14 cellular contexts compared by ENCODE assay signal in the genomic region with DNA sequence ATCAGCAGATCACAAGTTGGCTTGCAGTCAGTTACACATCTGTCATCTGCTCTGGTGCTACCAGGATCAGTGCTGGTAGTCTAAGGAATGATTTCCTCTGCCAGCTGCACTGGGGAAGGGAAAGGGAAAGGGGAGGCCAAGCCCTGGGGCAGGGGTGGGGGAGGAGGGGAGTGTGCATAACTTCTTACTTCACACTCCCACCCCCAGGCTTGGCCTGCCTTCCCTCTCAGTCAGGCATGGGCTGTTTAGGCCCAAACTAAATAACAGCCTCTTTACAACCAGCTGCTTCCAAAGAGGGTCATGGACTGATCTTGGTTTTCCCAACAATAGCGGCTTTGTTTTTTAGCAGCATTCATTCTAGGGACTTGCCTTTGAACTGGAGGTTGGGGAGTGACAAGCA.
A peak's percentile ranks its signal among the peaks of the same experiment; 100 is the strongest.
DNase-seq lines count a peak whose midpoint lies in the region; ATAC-seq and TF ChIP-seq lines count a peak whose summit lies in the region.
"Had no signal": no experiment of that assay in that cellular context is flagged by ENCODE, and none has a peak within 500 bp of the region (broad histone marks: within the 10 kb centered on the region; RNA-seq: fewer than 3 reads in every experiment).

No MANE protein-coding gene starts in this region.

- ATAC-seq in CD8-positive, alpha-beta T cell = no peak
- ATAC-seq in HG03196 (IDR thresholded peaks at IDR 0.05; ENCODE audit: unreplicated experiment) = no peak
- ATAC-seq: upper lobe of right lung had no signal

- H3K9me3 ChIP-seq in BE2C (no peaks in the 10 kb centered on the region), adrenal gland (replicated peaks in 1 of 3) (no peaks in the 10 kb centered on the region)
- H3K9me3 ChIP-seq in CD8-positive, alpha-beta T cell (ENCODE audit: low read length) = no peaks in the 10 kb centered on the region
- H3K9me3 ChIP-seq: psoas muscle, upper lobe of right lung had no signal

- intact Hi-C loops in adrenal gland (cut with DNase I) = no loop called here
- intact Hi-C loops in CD8-positive, alpha-beta T cell (cut with DNase I, micrococcal nuclease) = no loop called here

- no peak overlapping the region for H3K27ac ChIP-seq in adrenal gland
- no peak overlapping the region for H3K27ac ChIP-seq in CD8-positive, alpha-beta T cell (ENCODE audit: low read depth, low read length)
- H3K27ac ChIP-seq: brain microvascular endothelial cell, psoas muscle, RWPE1, upper lobe of right lung had no signal

- H3K27me3 Mint-ChIP-seq in nephron (ENCODE audit: low read depth) = no peaks in the 10 kb centered on the region
- H3K27me3 Mint-ChIP-seq in CD8-positive, alpha-beta T cell (ENCODE audit: low read depth) = peaks cover 20% of the 10 kb centered on the region

- H3K4me3 Mint-ChIP-seq in nephron = peak overlapping the region in 1 of 3 experiments; percentile 20
- H3K4me3 Mint-ChIP-seq in CD8-positive, alpha-beta T cell = no peak overlapping the region

- TF ChIP-seq CTCF in BE2C (IDR thresholded peaks at IDR 0.05; ENCODE audit: low read depth, low read length) (no peak), nephron (IDR thresholded peaks at IDR 0.05; ENCODE audit: unreplicated experiment in 3 of 3) (no peak), adrenal gland (IDR thresholded peaks at IDR 0.05) (no peak)
- TF ChIP-seq CTCF in CD8-positive, alpha-beta T cell (IDR thresholded peaks at IDR 0.05) = no peak

- H3K4me1 Mint-ChIP-seq in nephron = peaks cover 73% of the 10 kb centered on the region
- no peaks in the 10 kb centered on the region for H3K4me1 Mint-ChIP-seq in CD8-positive, alpha-beta T cell (ENCODE audit: low read depth)

- no peaks in the 10 kb centered on the region for H3K27me3 ChIP-seq in BE2C
- H3K27me3 ChIP-seq in adrenal gland = no peaks in the 10 kb centered on the region
- no peaks in the 10 kb centered on the region for H3K27me3 ChIP-seq in CD8-positive, alpha-beta T cell (ENCODE audit: insufficient read depth, low read length)
- H3K27me3 ChIP-seq: brain microvascular endothelial cell, esophagus muscularis mucosa, upper lobe of right lung had no signal

- DNase-seq in BE2C (peak; percentile 23), HuH-7 (ENCODE audit: low spot score) (peak; percentile 19), ecto neural progenitor cell (ENCODE audit: low spot score) (peak; percentile 59), adrenal gland (no peak), NCI-H2029 treated with DMSO at 0.1 percent for 48 hours (lab: John Stamatoyannopoulos, UW) (no peak)
- DNase-seq in CD8-positive, alpha-beta T cell = no peak
- DNase-seq: brain microvascular endothelial cell, NCI-H1694, psoas muscle, upper lobe of right lung had no signal

- no peaks in the 10 kb centered on the region for H3K36me3 ChIP-seq in BE2C
- no peaks in the 10 kb centered on the region for H3K36me3 ChIP-seq in adrenal gland (replicated peaks in 1 of 2)
- no peaks in the 10 kb centered on the region for H3K36me3 ChIP-seq in CD8-positive, alpha-beta T cell (ENCODE audit: insufficient read depth, low read length)
- H3K36me3 ChIP-seq: brain microvascular endothelial cell, upper lobe of right lung had no signal

- 86 to 97% (median 90%) methylated on average over 1 of the region's 1 CpG for WGBS in adrenal gland, 4 donors

- H3K4me1 ChIP-seq in BE2C = peaks cover 28% of the 10 kb centered on the region
- no peaks in the 10 kb centered on the region for H3K4me1 ChIP-seq in adrenal gland (replicated peaks in 1 of 2)
- H3K4me1 ChIP-seq in CD8-positive, alpha-beta T cell (ENCODE audit: insufficient read depth, low read length) = no peaks in the 10 kb centered on the region
- H3K4me1 ChIP-seq: psoas muscle, upper lobe of right lung had no signal

- POLR2A ChIA-PET in CD8-positive, alpha-beta T cell (lab: Charles Lee) = no interaction called here

- peak overlapping the region; percentile 74 to 93 (median 80) for H3K27ac Mint-ChIP-seq in nephron
- no peak overlapping the region for H3K27ac Mint-ChIP-seq in CD8-positive, alpha-beta T cell

- H3K4me3 ChIP-seq in BE2C (ENCODE audit: low read depth, low read length) (no peak overlapping the region), adrenal gland (no peak overlapping the region)
- no peak overlapping the region for H3K4me3 ChIP-seq in CD8-positive, alpha-beta T cell (ENCODE audit: low read depth, low read length)
- H3K4me3 ChIP-seq: esophagus muscularis mucosa, psoas muscle, upper lobe of right lung had no signal

- H3K36me3 Mint-ChIP-seq in nephron (ENCODE audit: low read depth) = peaks cover 37% of the 10 kb centered on the region
- H3K36me3 Mint-ChIP-seq in CD8-positive, alpha-beta T cell = no peaks in the 10 kb centered on the region

- TF ChIP-seq POLR2A in adrenal gland (IDR thresholded peaks at IDR 0.05) = no peak

- CTCF ChIA-PET in CD8-positive, alpha-beta T cell (lab: Charles Lee) = no interaction called here

- peaks cover 7% of the 10 kb centered on the region for H3K9me3 Mint-ChIP-seq in nephron
- peaks cover 3% of the 10 kb centered on the region for H3K9me3 Mint-ChIP-seq in CD8-positive, alpha-beta T cell

Comparison
In these comparisons a context has a peak if more than half of its experiments do, and no peak if none do; other contexts are left out.
1. DNase-seq: peak in BE2C (single experiment), HuH-7 (single experiment) and ecto neural progenitor cell (single experiment); none in adrenal gland (0 of 7), NCI-H2029 treated with DMSO at 0.1 percent for 48 hours (single experiment) and CD8-positive, alpha-beta T cell (0 of 7).